9 cellular contexts compared by ENCODE assay signal in the genomic region with DNA sequence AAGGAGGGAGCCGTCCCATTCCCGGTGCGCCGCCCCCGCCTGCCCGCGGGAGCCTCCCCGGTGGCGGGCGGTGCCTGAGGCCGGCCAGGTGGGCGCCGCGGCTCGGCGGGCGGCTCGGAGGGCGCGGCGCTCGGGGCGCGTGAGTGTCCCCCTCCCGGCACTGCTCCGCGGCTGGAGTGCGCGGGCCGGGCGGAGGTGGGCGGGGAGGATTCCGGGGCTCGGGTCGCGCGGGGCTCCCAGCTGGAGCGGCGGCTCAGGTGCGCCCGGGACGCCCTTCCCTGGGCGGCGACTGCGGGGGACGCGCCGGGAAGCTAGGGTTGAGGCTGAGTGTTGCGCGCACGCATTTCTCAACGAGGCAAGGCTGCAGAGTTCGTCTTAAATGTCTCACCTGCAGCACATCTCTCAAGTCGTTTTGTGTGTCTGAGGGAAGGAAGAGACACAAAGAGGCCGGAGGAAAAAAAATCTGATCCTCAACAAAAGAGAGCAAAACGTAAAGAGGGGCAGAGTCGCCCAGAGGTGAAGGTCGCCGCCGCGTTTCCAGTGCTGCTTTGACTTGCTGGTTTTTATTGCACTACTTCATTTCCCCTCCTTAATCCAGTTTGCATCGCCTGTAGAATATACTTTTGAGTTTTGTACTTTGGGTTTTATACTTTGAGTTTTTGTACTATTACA.
DNase-seq lines count a peak whose midpoint lies in the region; ATAC-seq and TF ChIP-seq lines count a peak whose summit lies in the region.
"Had no signal": no experiment of that assay in that cellular context is flagged by ENCODE, and none has a peak within 500 bp of the region (broad histone marks: within the 10 kb centered on the region; RNA-seq: fewer than 3 reads in every experiment).

No MANE protein-coding gene starts in this region.

- peak overlapping the region; percentile 39 to 79 (median 66) for H3K4me3 ChIP-seq in heart left ventricle
- H3K4me3 ChIP-seq in coronary artery, result peak overlapping the region; percentile 78
- H3K4me3 ChIP-seq in mucosa of descending colon, result peak overlapping the region; percentile 22
- peak overlapping the region; percentile 17 to 30 for H3K4me3 ChIP-seq in uterus

- no peak for DNase-seq in heart left ventricle
- no peak for DNase-seq in Right ventricle myocardium inferior (ENCODE audit: missing footprints)
- DNase-seq in coronary artery (ENCODE audit: low spot score), result no peak
- peak in 1 of 3 donors; percentile 23 for DNase-seq in mucosa of descending colon
- DNase-seq in uterus, result no peak
- no peak for DNase-seq in cerebellar cortex (ENCODE audit: low spot score)
- DNase-seq in activated gamma-delta T cell (lab: John Stamatoyannopoulos, UW), result no peak
- DNase-seq in stimulated activated CD4-positive, alpha-beta T cell treated with anti-CD3 and anti-CD28 coated beads, Interleukin-4, amount 100 ng/mL, for 1 hour, result no peak
- DNase-seq: GDM1 had no signal

- H3K9me3 ChIP-seq in heart left ventricle (peaks cover 0 to 19% (median 9%) of the 10 kb centered on the region in 12 donors), mucosa of descending colon (peaks cover 4% of the 10 kb centered on the region), uterus (no peaks in the 10 kb centered on the region)

- TF ChIP-seq POLR2A in heart left ventricle (IDR thresholded peaks at IDR 0.05), result no peak
- no peak for TF ChIP-seq POLR2A in uterus (IDR thresholded peaks at IDR 0.05)

- H3K36me3 ChIP-seq in heart left ventricle, result no peaks in the 10 kb centered on the region
- no peaks in the 10 kb centered on the region for H3K36me3 ChIP-seq in mucosa of descending colon (ENCODE audit: low read depth)
- H3K36me3 ChIP-seq in uterus, result no peaks in the 10 kb centered on the region

- WGBS in heart left ventricle, 4 donors, result 3 to 9% (median 6%) methylated on average over 24 to 62 of the region's 62 CpGs

- H3K27me3 ChIP-seq in heart left ventricle, result peaks cover 0 to 44% (median 20%) of the 10 kb centered on the region in 9 donors
- peaks cover 0 to 6% of the 10 kb centered on the region in 2 donors for H3K27me3 ChIP-seq in uterus

- ATAC-seq in heart left ventricle (peak in 1 of 4 donors; percentile 30), Right ventricle myocardium inferior (no peak), mucosa of descending colon (peak; percentile 15)

- H3K4me1 ChIP-seq in heart left ventricle, result peaks cover 0 to 15% (median 0%) of the 10 kb centered on the region in 12 donors
- peaks cover 7% of the 10 kb centered on the region for H3K4me1 ChIP-seq in mucosa of descending colon (ENCODE audit: low read depth)
- peaks cover 0 to 17% of the 10 kb centered on the region in 2 donors for H3K4me1 ChIP-seq in uterus

- H3K27ac ChIP-seq in heart left ventricle (peak overlapping the region in 11 of 12 donors; percentile 37 to 87 (median 71)), coronary artery (peak overlapping the region in 1 of 2 donors; percentile 74), uterus (peak overlapping the region; percentile 54 to 58)

- TF ChIP-seq CTCF in heart left ventricle (IDR thresholded peaks at IDR 0.05) (no peak), coronary artery (IDR thresholded peaks at IDR 0.05) (no peak), mucosa of descending colon (IDR thresholded peaks at IDR 0.05) (no peak), uterus (IDR thresholded peaks at IDR 0.05) (no peak)

- intact Hi-C loops in heart left ventricle (cut with DNase I), result loop anchor here in 3 of 10 donors (5.0 to 10.0 kb wide), 4 partner anchors 34 to 76 kb away; no protein-coding TSS in a partner anchor
- intact Hi-C loops in Right ventricle myocardium inferior (cut with DNase I), result loop anchor here (5.0 kb wide), 1 partner anchor 36 kb away; no protein-coding TSS in a partner anchor
- intact Hi-C loops in mucosa of descending colon (cut with DNase I, micrococcal nuclease), result no loop called here
- intact Hi-C loops in uterus (cut with DNase I; ENCODE audit: low total_unique reads), result no loop called here

Comparison
In these comparisons a context has a peak if more than half of its experiments do, and no peak if none do; other contexts are left out.
1. H3K4me3 ChIP-seq: peak in every context shown above with its lines; median percentile 78 in coronary artery; 66 in heart left ventricle; 24 in uterus; 22 in mucosa of descending colon.